In the genomic region with DNA sequence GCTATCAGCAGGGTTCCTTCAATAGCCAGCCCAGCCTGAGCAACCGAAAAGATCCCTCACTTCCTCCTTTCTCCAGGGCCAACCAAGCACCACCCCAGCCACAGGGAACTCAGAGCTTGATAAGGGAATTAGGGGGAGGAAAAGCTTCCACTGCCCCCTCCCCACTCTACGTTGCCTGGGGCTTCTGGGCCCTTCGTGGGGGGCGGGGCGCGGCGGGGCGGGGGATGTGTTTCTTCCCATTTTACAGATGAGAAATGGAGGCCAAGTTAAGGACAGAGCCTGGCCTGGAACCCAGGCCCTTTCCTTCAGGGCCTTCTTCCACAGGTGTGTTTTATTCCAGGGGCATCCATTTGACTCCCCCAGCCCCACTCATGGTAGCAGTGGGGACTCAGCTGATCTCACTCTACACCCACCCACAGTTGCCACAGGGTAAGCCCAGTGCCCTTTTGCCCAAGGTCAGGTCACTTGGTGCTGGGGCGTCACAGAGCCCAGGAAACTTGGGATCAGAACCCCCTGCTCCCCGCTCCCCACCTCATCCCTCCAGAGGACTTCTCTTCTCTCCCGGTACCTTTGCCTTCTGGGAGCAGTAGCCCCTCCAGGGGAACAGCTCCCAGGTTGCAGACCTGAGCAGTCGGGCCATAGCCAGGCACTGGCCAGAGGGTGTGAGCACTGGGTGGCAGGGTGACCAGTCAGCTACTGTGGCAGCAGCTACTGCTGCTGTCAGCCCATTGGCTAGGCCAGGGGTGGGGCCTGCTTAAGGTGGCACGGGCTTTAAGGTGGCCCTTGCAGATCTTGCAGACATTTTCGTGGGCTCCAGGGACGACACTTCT, we compare ENCODE assay signal across 1 cellular context.
A peak's percentile ranks its signal among the peaks of the same experiment; 100 is the strongest.
TF ChIP-seq lines count a peak whose summit lies in the region.

LDHD (minus strand) TSS at position 700 of the 830 bp plus-strand sequence; CDS start at position 640, 60 bp downstream.

TF ChIP-seq in HepG2, 621 proteins besides CTCF, POLR2A, EP300 and RAD21 (continued from another document and continues in another):
- TF ChIP-seq ZNF574 (CRISPR knock-in tag; IDR thresholded peaks at IDR 0.05) (peak; percentile 70), ZNF616 (CRISPR knock-in tag; IDR thresholded peaks at IDR 0.05; ENCODE audit: low read depth) (no peak), GABPB1 (CRISPR knock-in tag; IDR thresholded peaks at IDR 0.05) (peak; percentile 53), ATF6 (CRISPR knock-in tag; conservative IDR thresholded peaks at IDR 0.05) (no peak), ZNF484 (CRISPR knock-in tag; IDR thresholded peaks at IDR 0.05; ENCODE audit: borderline replicate concordance, low read depth) (no peak), ZNF740 (CRISPR knock-in tag; IDR thresholded peaks at IDR 0.05) (no peak), BATF2 (CRISPR knock-in tag; IDR thresholded peaks at IDR 0.05) (no peak), IRX3 (CRISPR knock-in tag; IDR thresholded peaks at IDR 0.05; ENCODE audit: borderline replicate concordance, low read depth) (no peak), ZNF660 (CRISPR knock-in tag; IDR thresholded peaks at IDR 0.05; ENCODE audit: borderline replicate concordance, low read depth) (no peak), ZSCAN5A (CRISPR knock-in tag; IDR thresholded peaks at IDR 0.05; ENCODE audit: borderline replicate concordance) (no peak), KAT2B (IDR thresholded peaks at IDR 0.05; ENCODE audit: borderline replicate concordance, low read depth, low read length) (no peak), ZBTB3 (CRISPR knock-in tag; IDR thresholded peaks at IDR 0.05; ENCODE audit: borderline replicate concordance, low read depth) (no peak), ZNF432 (CRISPR knock-in tag; IDR thresholded peaks at IDR 0.05; ENCODE audit: borderline replicate concordance) (no peak), CC2D1A (CRISPR knock-in tag; IDR thresholded peaks at IDR 0.05) (no peak), ZNF839 (CRISPR knock-in tag; IDR thresholded peaks at IDR 0.05; ENCODE audit: borderline replicate concordance) (no peak), ZMYM2 (CRISPR knock-in tag; IDR thresholded peaks at IDR 0.05) (no peak), ZNF460 (CRISPR knock-in tag; IDR thresholded peaks at IDR 0.05; ENCODE audit: borderline replicate concordance) (no peak), SMC3 (IDR thresholded peaks at IDR 0.05; ENCODE audit: low read length) (no peak), ARNT2 (CRISPR knock-in tag; IDR thresholded peaks at IDR 0.05; ENCODE audit: low read depth) (peak; percentile 52; the same call in 1 of the 2 replicates), ZNF556 (CRISPR knock-in tag; IDR thresholded peaks at IDR 0.05; ENCODE audit: borderline replicate concordance) (0 out of 2 replicates have a peak, but pooled peaks have one; percentile 62), ZNF512B (CRISPR knock-in tag; IDR thresholded peaks at IDR 0.05; ENCODE audit: borderline replicate concordance) (no peak), ZMAT3 (CRISPR knock-in tag; conservative IDR thresholded peaks at IDR 0.05) (0 out of 2 replicates have a peak, but pooled peaks have one; percentile 50)
- TF ChIP-seq, protein P1, sequence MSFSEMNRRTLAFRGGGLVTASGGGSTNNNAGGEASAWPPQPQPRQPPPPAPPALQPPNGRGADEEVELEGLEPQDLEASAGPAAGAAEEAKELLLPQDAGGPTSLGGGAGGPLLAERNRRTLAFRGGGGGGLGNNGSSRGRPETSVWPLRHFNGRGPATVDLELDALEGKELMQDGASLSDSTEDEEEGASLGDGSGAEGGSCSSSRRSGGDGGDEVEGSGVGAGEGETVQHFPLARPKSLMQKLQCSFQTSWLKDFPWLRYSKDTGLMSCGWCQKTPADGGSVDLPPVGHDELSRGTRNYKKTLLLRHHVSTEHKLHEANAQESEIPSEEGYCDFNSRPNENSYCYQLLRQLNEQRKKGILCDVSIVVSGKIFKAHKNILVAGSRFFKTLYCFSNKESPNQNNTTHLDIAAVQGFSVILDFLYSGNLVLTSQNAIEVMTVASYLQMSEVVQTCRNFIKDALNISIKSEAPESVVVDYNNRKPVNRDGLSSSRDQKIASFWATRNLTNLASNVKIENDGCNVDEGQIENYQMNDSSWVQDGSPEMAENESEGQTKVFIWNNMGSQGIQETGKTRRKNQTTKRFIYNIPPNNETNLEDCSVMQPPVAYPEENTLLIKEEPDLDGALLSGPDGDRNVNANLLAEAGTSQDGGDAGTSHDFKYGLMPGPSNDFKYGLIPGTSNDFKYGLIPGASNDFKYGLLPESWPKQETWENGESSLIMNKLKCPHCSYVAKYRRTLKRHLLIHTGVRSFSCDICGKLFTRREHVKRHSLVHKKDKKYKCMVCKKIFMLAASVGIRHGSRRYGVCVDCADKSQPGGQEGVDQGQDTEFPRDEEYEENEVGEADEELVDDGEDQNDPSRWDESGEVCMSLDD (CRISPR knock-in tag; IDR thresholded peaks at IDR 0.05; ENCODE audit: borderline replicate concordance): no peak
- TF ChIP-seq, protein P2, sequence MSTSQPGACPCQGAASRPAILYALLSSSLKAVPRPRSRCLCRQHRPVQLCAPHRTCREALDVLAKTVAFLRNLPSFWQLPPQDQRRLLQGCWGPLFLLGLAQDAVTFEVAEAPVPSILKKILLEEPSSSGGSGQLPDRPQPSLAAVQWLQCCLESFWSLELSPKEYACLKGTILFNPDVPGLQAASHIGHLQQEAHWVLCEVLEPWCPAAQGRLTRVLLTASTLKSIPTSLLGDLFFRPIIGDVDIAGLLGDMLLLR (CRISPR knock-in tag; IDR thresholded peaks at IDR 0.05): 0 out of 2 replicates have a peak, but pooled peaks have one; percentile 61
- TF ChIP-seq, protein P3, sequence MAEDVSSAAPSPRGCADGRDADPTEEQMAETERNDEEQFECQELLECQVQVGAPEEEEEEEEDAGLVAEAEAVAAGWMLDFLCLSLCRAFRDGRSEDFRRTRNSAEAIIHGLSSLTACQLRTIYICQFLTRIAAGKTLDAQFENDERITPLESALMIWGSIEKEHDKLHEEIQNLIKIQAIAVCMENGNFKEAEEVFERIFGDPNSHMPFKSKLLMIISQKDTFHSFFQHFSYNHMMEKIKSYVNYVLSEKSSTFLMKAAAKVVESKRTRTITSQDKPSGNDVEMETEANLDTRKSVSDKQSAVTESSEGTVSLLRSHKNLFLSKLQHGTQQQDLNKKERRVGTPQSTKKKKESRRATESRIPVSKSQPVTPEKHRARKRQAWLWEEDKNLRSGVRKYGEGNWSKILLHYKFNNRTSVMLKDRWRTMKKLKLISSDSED (CRISPR knock-in tag; IDR thresholded peaks at IDR 0.05): no peak
- TF ChIP-seq, protein P4, sequence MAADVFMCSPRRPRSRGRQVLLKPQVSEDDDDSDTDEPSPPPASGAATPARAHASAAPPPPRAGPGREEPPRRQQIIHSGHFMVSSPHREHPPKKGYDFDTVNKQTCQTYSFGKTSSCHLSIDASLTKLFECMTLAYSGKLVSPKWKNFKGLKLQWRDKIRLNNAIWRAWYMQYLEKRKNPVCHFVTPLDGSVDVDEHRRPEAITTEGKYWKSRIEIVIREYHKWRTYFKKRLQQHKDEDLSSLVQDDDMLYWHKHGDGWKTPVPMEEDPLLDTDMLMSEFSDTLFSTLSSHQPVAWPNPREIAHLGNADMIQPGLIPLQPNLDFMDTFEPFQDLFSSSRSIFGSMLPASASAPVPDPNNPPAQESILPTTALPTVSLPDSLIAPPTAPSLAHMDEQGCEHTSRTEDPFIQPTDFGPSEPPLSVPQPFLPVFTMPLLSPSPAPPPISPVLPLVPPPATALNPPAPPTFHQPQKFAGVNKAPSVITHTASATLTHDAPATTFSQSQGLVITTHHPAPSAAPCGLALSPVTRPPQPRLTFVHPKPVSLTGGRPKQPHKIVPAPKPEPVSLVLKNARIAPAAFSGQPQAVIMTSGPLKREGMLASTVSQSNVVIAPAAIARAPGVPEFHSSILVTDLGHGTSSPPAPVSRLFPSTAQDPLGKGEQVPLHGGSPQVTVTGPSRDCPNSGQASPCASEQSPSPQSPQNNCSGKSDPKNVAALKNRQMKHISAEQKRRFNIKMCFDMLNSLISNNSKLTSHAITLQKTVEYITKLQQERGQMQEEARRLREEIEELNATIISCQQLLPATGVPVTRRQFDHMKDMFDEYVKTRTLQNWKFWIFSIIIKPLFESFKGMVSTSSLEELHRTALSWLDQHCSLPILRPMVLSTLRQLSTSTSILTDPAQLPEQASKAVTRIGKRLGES (CRISPR knock-in tag; IDR thresholded peaks at IDR 0.05; ENCODE audit: borderline replicate concordance): no peak
- TF ChIP-seq, protein P5, sequence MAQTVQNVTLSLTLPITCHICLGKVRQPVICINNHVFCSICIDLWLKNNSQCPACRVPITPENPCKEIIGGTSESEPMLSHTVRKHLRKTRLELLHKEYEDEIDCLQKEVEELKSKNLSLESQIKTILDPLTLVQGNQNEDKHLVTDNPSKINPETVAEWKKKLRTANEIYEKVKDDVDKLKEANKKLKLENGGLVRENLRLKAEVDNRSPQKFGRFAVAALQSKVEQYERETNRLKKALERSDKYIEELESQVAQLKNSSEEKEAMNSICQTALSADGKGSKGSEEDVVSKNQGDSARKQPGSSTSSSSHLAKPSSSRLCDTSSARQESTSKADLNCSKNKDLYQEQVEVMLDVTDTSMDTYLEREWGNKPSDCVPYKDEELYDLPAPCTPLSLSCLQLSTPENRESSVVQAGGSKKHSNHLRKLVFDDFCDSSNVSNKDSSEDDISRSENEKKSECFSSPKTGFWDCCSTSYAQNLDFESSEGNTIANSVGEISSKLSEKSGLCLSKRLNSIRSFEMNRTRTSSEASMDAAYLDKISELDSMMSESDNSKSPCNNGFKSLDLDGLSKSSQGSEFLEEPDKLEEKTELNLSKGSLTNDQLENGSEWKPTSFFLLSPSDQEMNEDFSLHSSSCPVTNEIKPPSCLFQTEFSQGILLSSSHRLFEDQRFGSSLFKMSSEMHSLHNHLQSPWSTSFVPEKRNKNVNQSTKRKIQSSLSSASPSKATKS (CRISPR knock-in tag; IDR thresholded peaks at IDR 0.05): no peak
